Comparison of ENCODE assay signal across 8 cellular contexts in the genomic region with DNA sequence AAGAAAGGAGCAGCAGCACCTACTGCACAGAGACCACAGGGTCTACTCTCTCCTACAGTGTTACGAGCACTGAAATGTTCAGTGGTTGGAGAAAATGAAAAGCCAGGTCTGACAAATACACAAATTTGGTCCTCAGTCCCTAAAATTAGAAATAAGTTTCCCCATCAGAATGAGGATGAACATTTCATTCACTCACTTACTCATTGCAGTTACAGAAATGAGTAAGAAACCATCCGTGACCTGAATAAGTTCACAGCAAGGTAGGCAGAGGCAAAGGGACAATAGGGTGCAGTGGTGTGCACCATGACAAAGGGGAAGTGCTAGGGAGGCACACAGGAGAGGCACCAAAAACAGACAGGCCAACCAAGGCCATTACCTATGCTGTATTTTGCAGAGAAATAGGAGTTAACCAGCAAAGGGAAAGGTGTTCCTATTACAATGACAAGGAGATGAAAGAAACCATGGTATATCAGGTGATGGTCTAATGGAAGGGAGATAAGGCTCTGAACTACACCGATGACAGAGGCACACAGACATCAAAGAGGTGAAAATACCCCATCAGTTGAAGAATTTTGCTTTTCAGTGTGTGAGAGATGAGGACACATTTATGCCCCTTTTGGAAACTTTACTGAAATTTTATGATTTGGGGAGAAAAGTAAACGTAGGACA. TPM values are rescaled to one million over a fixed set of nuclear protein-coding genes. Genes with fewer than 3 reads are reported as not detected.
A peak's percentile ranks its signal among the peaks of the same experiment; 100 is the strongest.
DNase-seq lines count a peak whose midpoint lies in the region; ATAC-seq and TF ChIP-seq lines count a peak whose summit lies in the region.

No MANE protein-coding gene starts in this region.

- H3K9me3 Mint-ChIP-seq in memory B cell: no peaks in the 10 kb centered on the region

- peaks cover 6% of the 10 kb centered on the region for H3K36me3 Mint-ChIP-seq in memory B cell

- ATAC-seq in GM19025 (IDR thresholded peaks at IDR 0.05; ENCODE audit: low read depth, unreplicated experiment): peak; percentile 93
- peak; percentile 92 for ATAC-seq in HG02852 (IDR thresholded peaks at IDR 0.05; ENCODE audit: unreplicated experiment)
- ATAC-seq in memory B cell (ENCODE audit: low read depth): peak; percentile 90

- H3K4me3 Mint-ChIP-seq in memory B cell: peak overlapping the region; percentile 52

- H3K4me2 ChIP-seq in PC-9: peak overlapping the region; percentile 46; the same call in 1 of the 2 replicates

- TF ChIP-seq CTCF in PC-9 (conservative IDR thresholded peaks at IDR 0.05): no peak

- peak overlapping the region; percentile 38 for H3K27ac Mint-ChIP-seq in memory B cell

- peaks cover 30% of the 10 kb centered on the region for H3K4me1 ChIP-seq in PC-9 (replicated peaks; ENCODE audit: insufficient read depth)

- no peak overlapping the region for H2AFZ ChIP-seq in PC-9

- intact Hi-C loops in PC-9 (cut with micrococcal nuclease; ENCODE audit: unreplicated experiment): loop anchor here (1.0 to 10.0 kb wide), 5 partner anchors 29 to 183 kb away; a partner anchor contains a TSS

- peaks cover 27% of the 10 kb centered on the region for H3F3A ChIP-seq in PC-9 (ENCODE audit: insufficient read depth, low read depth)

- H3K27ac ChIP-seq in PC-9: peak overlapping the region; percentile 76

- POLR2A ChIA-PET in PC-9 (lab: Charles Lee; ENCODE audit: unreplicated experiment): no interaction called here

- H3K36me3 ChIP-seq in PC-9 (ENCODE audit: low read depth): no peaks in the 10 kb centered on the region

- CTCF ChIA-PET in PC-9 (lab: Charles Lee): no interaction called here

- BruUV-seq in PC-9 (replicated peaks; lab: Mats Ljungman, UMichigan): no TSS peak

- H3K4me1 Mint-ChIP-seq in memory B cell: peaks cover 46% of the 10 kb centered on the region

- no peaks in the 10 kb centered on the region for H3K27me3 Mint-ChIP-seq in memory B cell

- no peak overlapping the region for H3K4me3 ChIP-seq in PC-9

- no peaks in the 10 kb centered on the region for H4K20me1 ChIP-seq in PC-9 (ENCODE audit: insufficient read depth)

- H3K9me2 ChIP-seq in PC-9 (ENCODE audit: insufficient read depth): no peaks in the 10 kb centered on the region

- DNase-seq in PC-9 (no peak), memory B cell (ENCODE audit: low spot score in 2 of 2) (peak; percentile 28 to 32), mesenteric fat pad (ENCODE audit: low spot score) (no peak), ecto neural progenitor cell (ENCODE audit: low spot score) (no peak), NCI-H226 (no peak), globus pallidus (ENCODE audit: low spot score) (no peak)

- H3K27me3 ChIP-seq in PC-9 (ENCODE audit: insufficient read depth, low read depth): no peaks in the 10 kb centered on the region

- H3K79me2 ChIP-seq in PC-9 (ENCODE audit: low read depth): no peaks in the 10 kb centered on the region

- peaks cover 3% of the 10 kb centered on the region; the same call in 1 of the 2 replicates for H3K9me3 ChIP-seq in PC-9 (ENCODE audit: insufficient read depth, low read depth)

RNA-seq across cellular contexts. Expression of a gene that starts 29.4 kb away (rescaled TPM):
- total RNA-seq in PC-9 (2021) (0.63 and 1.7 TPM in 2 replicates), mesenteric fat pad (11.4 TPM)

Comparison
In these comparisons a context has a peak if more than half of its experiments do, and no peak if none do; other contexts are left out.
1. DNase-seq: peak in memory B cell (2 of 2); none in PC-9 (0 of 2), mesenteric fat pad (single experiment), ecto neural progenitor cell (single experiment), NCI-H226 (single experiment) and globus pallidus (single experiment).
2. Peak in every context shown above with its lines, with median percentiles within 50 percentile points of each other: ATAC-seq.